In the genomic region with DNA sequence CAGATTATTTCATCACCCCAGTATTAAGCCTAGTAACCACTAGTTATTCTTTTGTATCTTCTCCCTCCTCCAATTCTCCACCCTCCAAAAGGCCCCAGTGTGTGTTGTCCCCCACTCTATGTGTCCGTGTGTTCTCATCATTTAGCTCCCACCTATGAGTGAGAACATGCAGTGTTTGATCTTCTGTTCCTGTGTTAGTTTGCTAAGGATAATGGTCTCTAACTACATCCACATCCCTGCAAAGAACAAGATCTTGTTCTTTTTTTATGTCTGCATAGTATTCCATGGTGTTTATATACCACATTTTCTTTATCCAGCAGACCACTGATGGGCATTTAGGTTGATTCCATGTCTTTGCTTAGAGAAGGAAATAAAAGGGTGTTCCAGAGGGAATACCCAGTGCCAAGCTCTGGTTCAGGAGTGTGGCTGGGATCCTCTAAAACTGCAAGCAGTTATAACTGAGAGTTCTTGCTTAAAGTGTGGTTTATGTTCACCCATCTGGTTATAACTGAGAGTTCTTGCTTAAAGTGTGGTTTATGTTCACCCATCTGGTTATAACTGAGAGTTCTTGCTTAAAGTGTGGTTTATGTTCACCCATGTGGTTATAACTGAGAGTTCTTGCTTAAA, we compare ENCODE assay signal across 7 cellular contexts.
A peak's percentile ranks its signal among the peaks of the same experiment; 100 is the strongest.
DNase-seq lines count a peak whose midpoint lies in the region; ATAC-seq lines count a peak whose summit lies in the region.
"Not testable (repeated sequence)": the region's sequence is repeated elsewhere in the genome, so short reads cannot be mapped to it uniquely, and the experiment has no call there.

No MANE protein-coding gene starts in this region.

- peak; percentile 50 for ATAC-seq in GM18511 (IDR thresholded peaks at IDR 0.05; ENCODE audit: unreplicated experiment)
- peak; percentile 55 for ATAC-seq in HG03135 (IDR thresholded peaks at IDR 0.05; ENCODE audit: unreplicated experiment)
- peak; percentile 68 for ATAC-seq in activated CD4-positive, alpha-beta T cell treated with anti-CD3 and anti-CD28 coated beads for 36 hours
- ATAC-seq in activated T-cell treated with anti-CD3 and anti-CD28 coated beads, Interleukin-2, amount 50 U/mL, for 72 hours (replicated peaks in 1 of 2), result peak; percentile 78 to 82
- ATAC-seq in activated naive CD8-positive, alpha-beta T cell treated with anti-CD3 and anti-CD28 coated beads, Interleukin-2, amount 50 U/mL, for 24 hours, result peak; percentile 66
- ATAC-seq in stimulated activated memory B cell treated with anti-CD40 and anti-IgM and Interleukin-4, amounts not matched to agents 10 μg/mL and 1 μg/mL and 100 μg/mL, for 72 hours, result peak; percentile 47
- ATAC-seq in stimulated activated naive CD8-positive, alpha-beta T cell treated with anti-CD3 and anti-CD28 coated beads, Interleukin-15, amount 100 ng/mL, for 72 hours, result peak; percentile 84

- intact Hi-C loops in activated CD4-positive, alpha-beta T cell treated with anti-CD3 and anti-CD28 coated beads for 36 hours (cut with DNase I, micrococcal nuclease), result not testable (repeated sequence)

- H3K9me3 Mint-ChIP-seq in activated CD4-positive, alpha-beta T cell treated with anti-CD3 and anti-CD28 coated beads for 36 hours (ENCODE audit: low read depth); activated T-cell treated with anti-CD3 and anti-CD28 coated beads, Interleukin-2, amount 50 U/mL, for 72 hours; activated naive CD8-positive, alpha-beta T cell treated with anti-CD3 and anti-CD28 coated beads, Interleukin-2, amount 50 U/mL, for 24 hours; stimulated activated memory B cell treated with anti-CD40 and anti-IgM and Interleukin-4, amounts not matched to agents 10 μg/mL and 1 μg/mL and 100 μg/mL, for 72 hours; stimulated activated naive CD8-positive, alpha-beta T cell treated with anti-CD3 and anti-CD28 coated beads, Interleukin-15, amount 100 ng/mL, for 72 hours: not testable (repeated sequence)

- H3K36me3 Mint-ChIP-seq in activated CD4-positive, alpha-beta T cell treated with anti-CD3 and anti-CD28 coated beads for 36 hours (ENCODE audit: low read depth); activated T-cell treated with anti-CD3 and anti-CD28 coated beads, Interleukin-2, amount 50 U/mL, for 72 hours (ENCODE audit: insufficient read depth in 2 of 2); activated naive CD8-positive, alpha-beta T cell treated with anti-CD3 and anti-CD28 coated beads, Interleukin-2, amount 50 U/mL, for 24 hours (ENCODE audit: low read depth); stimulated activated memory B cell treated with anti-CD40 and anti-IgM and Interleukin-4, amounts not matched to agents 10 μg/mL and 1 μg/mL and 100 μg/mL, for 72 hours: not testable (repeated sequence)

- POLR2A ChIA-PET in activated CD4-positive, alpha-beta T cell treated with anti-CD3 and anti-CD28 coated beads for 36 hours (lab: Charles Lee), result not testable (repeated sequence)

- CTCF ChIA-PET in activated CD4-positive, alpha-beta T cell treated with anti-CD3 and anti-CD28 coated beads for 36 hours (lab: Charles Lee), result not testable (repeated sequence)

- H3K27me3 Mint-ChIP-seq in activated CD4-positive, alpha-beta T cell treated with anti-CD3 and anti-CD28 coated beads for 36 hours; activated T-cell treated with anti-CD3 and anti-CD28 coated beads, Interleukin-2, amount 50 U/mL, for 72 hours (ENCODE audit: low read depth); activated naive CD8-positive, alpha-beta T cell treated with anti-CD3 and anti-CD28 coated beads, Interleukin-2, amount 50 U/mL, for 24 hours; stimulated activated memory B cell treated with anti-CD40 and anti-IgM and Interleukin-4, amounts not matched to agents 10 μg/mL and 1 μg/mL and 100 μg/mL, for 72 hours; stimulated activated naive CD8-positive, alpha-beta T cell treated with anti-CD3 and anti-CD28 coated beads, Interleukin-15, amount 100 ng/mL, for 72 hours: not testable (repeated sequence)

- not testable (repeated sequence) for H3K4me3 Mint-ChIP-seq in activated CD4-positive, alpha-beta T cell treated with anti-CD3 and anti-CD28 coated beads for 36 hours; activated T-cell treated with anti-CD3 and anti-CD28 coated beads, Interleukin-2, amount 50 U/mL, for 72 hours; activated naive CD8-positive, alpha-beta T cell treated with anti-CD3 and anti-CD28 coated beads, Interleukin-2, amount 50 U/mL, for 24 hours; stimulated activated memory B cell treated with anti-CD40 and anti-IgM and Interleukin-4, amounts not matched to agents 10 μg/mL and 1 μg/mL and 100 μg/mL, for 72 hours; stimulated activated naive CD8-positive, alpha-beta T cell treated with anti-CD3 and anti-CD28 coated beads, Interleukin-15, amount 100 ng/mL, for 72 hours

- DNase-seq in activated CD4-positive, alpha-beta T cell treated with anti-CD3 and anti-CD28 coated beads for 36 hours; activated T-cell treated with anti-CD3 and anti-CD28 coated beads, Interleukin-2, amount 50 U/mL, for 72 hours; activated naive CD8-positive, alpha-beta T cell treated with anti-CD3 and anti-CD28 coated beads, Interleukin-2, amount 50 U/mL, for 24 hours; stimulated activated naive CD8-positive, alpha-beta T cell treated with anti-CD3 and anti-CD28 coated beads, Interleukin-15, amount 100 ng/mL, for 72 hours: not testable (repeated sequence)

- H3K4me1 Mint-ChIP-seq in activated CD4-positive, alpha-beta T cell treated with anti-CD3 and anti-CD28 coated beads for 36 hours; activated T-cell treated with anti-CD3 and anti-CD28 coated beads, Interleukin-2, amount 50 U/mL, for 72 hours (ENCODE audit: low read depth); activated naive CD8-positive, alpha-beta T cell treated with anti-CD3 and anti-CD28 coated beads, Interleukin-2, amount 50 U/mL, for 24 hours; stimulated activated memory B cell treated with anti-CD40 and anti-IgM and Interleukin-4, amounts not matched to agents 10 μg/mL and 1 μg/mL and 100 μg/mL, for 72 hours; stimulated activated naive CD8-positive, alpha-beta T cell treated with anti-CD3 and anti-CD28 coated beads, Interleukin-15, amount 100 ng/mL, for 72 hours: not testable (repeated sequence)

- H3K27ac Mint-ChIP-seq in activated CD4-positive, alpha-beta T cell treated with anti-CD3 and anti-CD28 coated beads for 36 hours; activated T-cell treated with anti-CD3 and anti-CD28 coated beads, Interleukin-2, amount 50 U/mL, for 72 hours; activated naive CD8-positive, alpha-beta T cell treated with anti-CD3 and anti-CD28 coated beads, Interleukin-2, amount 50 U/mL, for 24 hours; stimulated activated memory B cell treated with anti-CD40 and anti-IgM and Interleukin-4, amounts not matched to agents 10 μg/mL and 1 μg/mL and 100 μg/mL, for 72 hours; stimulated activated naive CD8-positive, alpha-beta T cell treated with anti-CD3 and anti-CD28 coated beads, Interleukin-15, amount 100 ng/mL, for 72 hours: not testable (repeated sequence)
